Comparison of ENCODE assay signal across 19 cellular contexts in genomic region chr5:167759411-167759821, GRCh38.
DNase-seq lines count a peak whose midpoint lies in the region; ATAC-seq and TF ChIP-seq lines count a peak whose summit lies in the region.
"Had no signal": no experiment of that assay in that cellular context is flagged by ENCODE, and none has a peak within 500 bp of the region (broad histone marks: within the 10 kb centered on the region; RNA-seq: fewer than 3 reads in every experiment).

No MANE protein-coding gene starts in this region.

- TF ChIP-seq CTCF in PC-3 (conservative IDR thresholded peaks at IDR 0.05; ENCODE audit: low read depth, low read length) (no peak), epithelial cell of esophagus (IDR thresholded peaks at IDR 0.05; ENCODE audit: insufficient read depth, low read depth, low read length, missing control alignments) (no peak), omental fat pad (IDR thresholded peaks at IDR 0.05) (no peak)

- H3K36me3 ChIP-seq in PC-3 (ENCODE audit: low read depth, low read length) = no peaks in the 10 kb centered on the region
- H3K36me3 ChIP-seq: gastrocnemius medialis, SJCRH30 had no signal

- no peaks in the 10 kb centered on the region for H3K9me3 ChIP-seq in PC-3 (ENCODE audit: low read length)
- H3K9me3 ChIP-seq: BLaER1 treated with 17β-estradiol and CSF1 and Interleukin-3, amounts not matched to agents 10 nM and 100 nM; gastrocnemius medialis; SJCRH30; testis had no signal

- peak; percentile 17 for DNase-seq in ELF-1 (ENCODE audit: low read depth, low spot score)
- peak; percentile 74 for DNase-seq in PC-3
- peak; percentile 100 for DNase-seq in epithelial cell of esophagus (ENCODE audit: low read depth)
- DNase-seq in omental fat pad (ENCODE audit: low spot score) = no peak
- DNase-seq in HT-29 (ENCODE audit: low spot score) = no peak
- no peak for DNase-seq in sciatic nerve (ENCODE audit: low spot score)
- DNase-seq in posterior vena cava (ENCODE audit: low spot score) = no peak
- DNase-seq: activated CD8-positive, alpha-beta T cell treated with anti-CD3 and anti-CD28 coated beads for 36 hours; activated gamma-delta T cell; effector CD8-positive, alpha-beta T cell; gastrocnemius medialis; H9; immature natural killer cell; MV-4-11; posterior cingulate gyrus; SJCRH30; testis had no signal

- no TSS peak for BruUV-seq in PC-3 (replicated peaks; lab: Mats Ljungman, UMichigan)

- no peak overlapping the region for H3K4me3 ChIP-seq in PC-3 (ENCODE audit: low read length)
- H3K4me3 ChIP-seq in epithelial cell of esophagus (ENCODE audit: low read length) = no peak overlapping the region
- H3K4me3 ChIP-seq: BLaER1 treated with 17β-estradiol and CSF1 and Interleukin-3, amounts not matched to agents 10 nM and 100 nM; gastrocnemius medialis; SJCRH30; testis had no signal

- peaks cover 24% of the 10 kb centered on the region for H3K4me1 ChIP-seq in PC-3 (ENCODE audit: insufficient read depth, low read length)
- H3K4me1 ChIP-seq: BLaER1 treated with 17β-estradiol and CSF1 and Interleukin-3, amounts not matched to agents 10 nM and 100 nM; gastrocnemius medialis; SJCRH30; testis had no signal

- no peaks in the 10 kb centered on the region for H3K9me2 ChIP-seq in PC-3 (replicated peaks; ENCODE audit: low read length)

- peak overlapping the region; percentile 93 for H3K27ac ChIP-seq in PC-3 (ENCODE audit: low read length)
- H3K27ac ChIP-seq: BLaER1 treated with 17β-estradiol and CSF1 and Interleukin-3, amounts not matched to agents 10 nM and 100 nM; gastrocnemius medialis; SJCRH30; testis had no signal

- peak overlapping the region; percentile 59 for H3K9ac ChIP-seq in PC-3 (ENCODE audit: low read length)
- H3K9ac ChIP-seq: BLaER1 treated with 17β-estradiol and CSF1 and Interleukin-3, amounts not matched to agents 10 nM and 100 nM had no signal

- POLR2A ChIA-PET in PC-3 (lab: Charles Lee; ENCODE audit: unreplicated experiment) = no interaction called here

- CTCF ChIA-PET in PC-3 (lab: Charles Lee) = interaction anchor here (0.6 kb wide), 1 partner anchor 120 kb away, joined by 3 read pairs; no protein-coding TSS in a partner anchor

- H3K79me2 ChIP-seq in PC-3 (ENCODE audit: low read length) = no peaks in the 10 kb centered on the region

- no peaks in the 10 kb centered on the region for H3F3A ChIP-seq in PC-3 (ENCODE audit: low read length, unreplicated experiment)

- peak; percentile 79 for ATAC-seq in PC-3
- peak; percentile 95 for ATAC-seq in omental fat pad (ENCODE audit: low FRiP score)
- no peak for ATAC-seq in HG03469 (IDR thresholded peaks at IDR 0.05; ENCODE audit: unreplicated experiment)
- no peak for ATAC-seq in sciatic nerve
- ATAC-seq: activated CD8-positive, alpha-beta T cell treated with anti-CD3 and anti-CD28 coated beads for 36 hours; gastrocnemius medialis had no signal

- H2AFZ ChIP-seq in PC-3 (ENCODE audit: low read length) = no peak overlapping the region

- H4K20me1 ChIP-seq in PC-3 (ENCODE audit: low read length) = no peaks in the 10 kb centered on the region
- H4K20me1 ChIP-seq: BLaER1 treated with 17β-estradiol and CSF1 and Interleukin-3, amounts not matched to agents 10 nM and 100 nM had no signal

- H3K4me2 ChIP-seq in PC-3 (ENCODE audit: low read length) = peak overlapping the region; percentile 21; the same call in 1 of the 2 replicates
- H3K4me2 ChIP-seq: BLaER1 treated with 17β-estradiol and CSF1 and Interleukin-3, amounts not matched to agents 10 nM and 100 nM had no signal

- peaks cover 8% of the 10 kb centered on the region for H3K27me3 ChIP-seq in PC-3 (ENCODE audit: low read length)
- H3K27me3 ChIP-seq: BLaER1 treated with 17β-estradiol and CSF1 and Interleukin-3, amounts not matched to agents 10 nM and 100 nM; gastrocnemius medialis; SJCRH30; testis had no signal

- intact Hi-C loops in PC-3 (cut with micrococcal nuclease) (no loop called here), sciatic nerve (cut with DNase I) (no loop called here), posterior vena cava (cut with DNase I) (loop anchor here in 1 of 2 donors (5.0 kb wide), 1 partner anchor 988 kb away; no protein-coding TSS in a partner anchor)

Comparison
In these comparisons a context has a peak if more than half of its experiments do, and no peak if none do; other contexts are left out.
1. DNase-seq: peak in ELF-1 (single experiment), PC-3 (single experiment) and epithelial cell of esophagus (single experiment); none in omental fat pad (single experiment), HT-29 (single experiment), sciatic nerve (single experiment) and posterior vena cava (single experiment).
2. ATAC-seq: peak in PC-3 (single experiment) and omental fat pad (single experiment); none in HG03469 (single experiment) and sciatic nerve (single experiment).